11 cellular contexts compared by ENCODE assay signal in genomic region chr7:95595825-95596182, GRCh38. TPM values are rescaled to one million over a fixed set of nuclear protein-coding genes. Genes with fewer than 3 reads are reported as not detected.
A peak's percentile ranks its signal among the peaks of the same experiment; 100 is the strongest.
DNase-seq lines count a peak whose midpoint lies in the region; ATAC-seq, FAIRE-seq and TF ChIP-seq lines count a peak whose summit lies in the region.
"Had no signal": no experiment of that assay in that cellular context is flagged by ENCODE, and none has a peak within 500 bp of the region (broad histone marks: within the 10 kb centered on the region; RNA-seq: fewer than 3 reads in every experiment).

No MANE protein-coding gene starts in this region.

- H3K9me3 ChIP-seq in cardiac muscle cell (ENCODE audit: low read depth) (no peaks in the 10 kb centered on the region), vagina (no peaks in the 10 kb centered on the region)

- peaks cover 6 to 10% of the 10 kb centered on the region in 2 donors for H3K4me1 Mint-ChIP-seq in natural killer cell treated with Interleukin-12 subunit alpha and Interleukin-12 subunit beta and Interleukin-15 and Interleukin-18, amount 100 ng/mL, for 72 hours (ENCODE audit: low read depth in 2 of 2)

- H3K4me3 Mint-ChIP-seq in natural killer cell treated with Interleukin-12 subunit alpha and Interleukin-12 subunit beta and Interleukin-15 and Interleukin-18, amount 100 ng/mL, for 72 hours = peak overlapping the region; percentile 76

- TF ChIP-seq POLR2A in vagina (IDR thresholded peaks at IDR 0.05) (no peak), H54 (IDR thresholded peaks at IDR 0.05; ENCODE audit: low read depth, low read length) (no peak)

- H3K27ac ChIP-seq in cardiac muscle cell (no peak overlapping the region), vagina (peak overlapping the region; percentile 91)
- H3K27ac ChIP-seq: C4-2B had no signal

- TF ChIP-seq CTCF in cardiac muscle cell (IDR thresholded peaks at IDR 0.05; ENCODE audit: low read depth, low read length) = no peak
- TF ChIP-seq CTCF in foreskin fibroblast (IDR thresholded peaks at IDR 0.05; ENCODE audit: low read depth, low read length) = no peak
- no peak for TF ChIP-seq CTCF in vagina (IDR thresholded peaks at IDR 0.05)

- peaks cover 90% of the 10 kb centered on the region for H3K27me3 ChIP-seq in cardiac muscle cell
- no peaks in the 10 kb centered on the region for H3K27me3 ChIP-seq in vagina

- peaks cover 6% of the 10 kb centered on the region for H3K36me3 Mint-ChIP-seq in natural killer cell treated with Interleukin-12 subunit alpha and Interleukin-12 subunit beta and Interleukin-15 and Interleukin-18, amount 100 ng/mL, for 72 hours

- H3K27me3 Mint-ChIP-seq in natural killer cell treated with Interleukin-12 subunit alpha and Interleukin-12 subunit beta and Interleukin-15 and Interleukin-18, amount 100 ng/mL, for 72 hours = peaks cover 4 to 11% of the 10 kb centered on the region in 2 donors

- H3K9me3 Mint-ChIP-seq in natural killer cell treated with Interleukin-12 subunit alpha and Interleukin-12 subunit beta and Interleukin-15 and Interleukin-18, amount 100 ng/mL, for 72 hours = no peaks in the 10 kb centered on the region

- no peak for ATAC-seq in natural killer cell treated with Interleukin-12 subunit alpha and Interleukin-12 subunit beta and Interleukin-15 and Interleukin-18, amount 100 ng/mL, for 72 hours
- no peak for ATAC-seq in HG02938 (IDR thresholded peaks at IDR 0.05; ENCODE audit: unreplicated experiment)

- H3K27ac Mint-ChIP-seq in natural killer cell treated with Interleukin-12 subunit alpha and Interleukin-12 subunit beta and Interleukin-15 and Interleukin-18, amount 100 ng/mL, for 72 hours = peak overlapping the region in 1 of 2 donors; percentile 52

- intact Hi-C loops in cardiac septum (cut with DNase I) = loop anchor here (1.0 to 5.0 kb wide), 3 partner anchors 12 to 86 kb away; no protein-coding TSS in a partner anchor
- intact Hi-C loops in vagina (cut with DNase I) = loop anchor here (5.0 kb wide), 2 partner anchors 44 to 86 kb away; no protein-coding TSS in a partner anchor

- peak overlapping the region; percentile 69 for H3K4me3 ChIP-seq in cardiac muscle cell
- H3K4me3 ChIP-seq in foreskin fibroblast (ENCODE audit: low read depth in 1 of 2, low read length in 2 of 2) = peak overlapping the region; percentile 47 to 71
- H3K4me3 ChIP-seq in vagina = peak overlapping the region; percentile 75 to 96

- DNase-seq in cardiac muscle cell (ENCODE audit: low read depth in 1 of 2, low spot score in 1 of 2) = peak in 1 of 2 donors; percentile 17
- DNase-seq in cardiac septum (ENCODE audit: low spot score) = no peak
- DNase-seq in foreskin fibroblast = peak in 1 of 2 donors; percentile 16
- DNase-seq in natural killer cell treated with Interleukin-12 subunit alpha and Interleukin-12 subunit beta and Interleukin-15 and Interleukin-18, amount 100 ng/mL, for 72 hours (ENCODE audit: low spot score) = no peak
- no peak for DNase-seq in vagina (ENCODE audit: extremely low spot score in 2 of 2)
- no peak for DNase-seq in GM19239 (ENCODE audit: insufficient read length, low spot score)
- no peak for DNase-seq in H54 (ENCODE audit: insufficient read length, low spot score)
- DNase-seq: KBM-7 had no signal

- H3K36me3 ChIP-seq in cardiac muscle cell = no peaks in the 10 kb centered on the region
- H3K36me3 ChIP-seq in vagina = peaks cover 0 to 40% of the 10 kb centered on the region in 2 donors

- H3K4me1 ChIP-seq in cardiac muscle cell (ENCODE audit: low read depth) (no peaks in the 10 kb centered on the region), vagina (peaks cover 17% of the 10 kb centered on the region)

- no peak for FAIRE-seq in GM19239 (lab: Jason Lieb, UNC)
- no peak for FAIRE-seq in H54 (lab: Jason Lieb, UNC)

RNA-seq across cellular contexts. Expression of gene PDK4, which starts 0.5 kb away (rescaled TPM):
- total RNA-seq in cardiac muscle cell (0.88 and 2.6 TPM in 2 replicates), cardiac septum (49.0 TPM), vagina (399 TPM)
- polyA plus RNA-seq in cardiac muscle cell = 0.32 and 0.37 TPM in 2 replicates
- under 1 TPM in 1 of 2 donors, not detected in 1; 0.33 TPM for total RNA-seq in natural killer cell treated with Interleukin-12 subunit alpha and Interleukin-12 subunit beta and Interleukin-15 and Interleukin-18, amount 100 ng/mL, for 72 hours
- total RNA-seq: T-helper 2 cell treated with Interferon-gamma antibody and Interleukin-4, amounts not matched to agents 100 ng/mL and 5 ng/mL, for 36 hours had no signal

Comparison
In these comparisons a context has a peak if more than half of its experiments do, and no peak if none do; other contexts are left out.
1. RNA of gene PDK4, which starts 0.5 kb away (total RNA-seq): 399 TPM in vagina (single experiment) and 49.0 TPM in cardiac septum (single experiment); 0.88 to 2.6 TPM in cardiac muscle cell and 0.33 TPM in natural killer cell treated with Interleukin-12 subunit alpha and Interleukin-12 subunit beta and Interleukin-15 and Interleukin-18, amount 100 ng/mL, for 72 hours; every median in the first group is over 10 times any median in the second.
2. Peak in every context shown above with its lines, with median percentiles within 50 percentile points of each other: H3K4me3 ChIP-seq.